12 cellular contexts compared by ENCODE assay signal in genomic region chr13:107531816-107532215, GRCh38.
DNase-seq lines count a peak whose midpoint lies in the region; ATAC-seq and TF ChIP-seq lines count a peak whose summit lies in the region.
"Had no signal": no experiment of that assay in that cellular context is flagged by ENCODE, and none has a peak within 500 bp of the region (broad histone marks: within the 10 kb centered on the region; RNA-seq: fewer than 3 reads in every experiment).

No MANE protein-coding gene starts in this region.

- H3K9me1 ChIP-seq in IMR-90 (ENCODE audit: insufficient read depth, low read length): no peaks in the 10 kb centered on the region; the same call in 1 of the 2 replicates

- no peak overlapping the region for H2AK9ac ChIP-seq in IMR-90 (replicated peaks; ENCODE audit: low read depth, low read length, poor library complexity)

- no peak overlapping the region for H2BK120ac ChIP-seq in IMR-90 (ENCODE audit: low read depth, low read length)

- no peak overlapping the region for H2BK15ac ChIP-seq in IMR-90 (ENCODE audit: low read depth, low read length)

- CTCF ChIA-PET in IMR-90 (lab: Yijun Ruan, JAX): no interaction called here
- CTCF ChIA-PET in PC-9 (lab: Charles Lee): no interaction called here

- intact Hi-C loops in IMR-90 (cut with micrococcal nuclease): no loop called here
- intact Hi-C loops in PC-9 (cut with micrococcal nuclease; ENCODE audit: unreplicated experiment): no loop called here
- intact Hi-C loops in upper lobe of right lung (cut with DNase I): no loop called here
- intact Hi-C loops in ovary (cut with DNase I): no loop called here

- POLR2A ChIA-PET in IMR-90 (lab: Charles Lee; ENCODE audit: unreplicated experiment): no interaction called here
- POLR2A ChIA-PET in PC-9 (lab: Charles Lee; ENCODE audit: unreplicated experiment): no interaction called here

- H4K8ac ChIP-seq in IMR-90 (ENCODE audit: low read depth in 2 of 2, low read length in 2 of 2): no peak overlapping the region

- in situ Hi-C loops in IMR-90 (cut with MboI; ENCODE audit: low sequenced_read_pairs): no loop called here

- no peak for ATAC-seq in IMR-90 (ENCODE audit: low read depth)
- no peak for ATAC-seq in upper lobe of right lung

- H3K56ac ChIP-seq in IMR-90 (ENCODE audit: extremely low read depth, insufficient read depth, low read length): no peak overlapping the region

- H3K27me3 ChIP-seq in IMR-90 (ENCODE audit: control insufficient read depth, insufficient read depth, low read length) (no peaks in the 10 kb centered on the region), PC-9 (ENCODE audit: insufficient read depth, low read depth) (no peaks in the 10 kb centered on the region), suprapubic skin (no peaks in the 10 kb centered on the region), upper lobe of right lung (no peaks in the 10 kb centered on the region), ovary (no peaks in the 10 kb centered on the region)

- peaks cover 12% of the 10 kb centered on the region; the same call in 1 of the 2 replicates for H4K20me1 ChIP-seq in IMR-90 (ENCODE audit: insufficient read depth, low read length)
- H4K20me1 ChIP-seq in PC-9 (ENCODE audit: insufficient read depth): no peaks in the 10 kb centered on the region; the same call in 1 of the 2 replicates

- H3K9me2 ChIP-seq in PC-9 (ENCODE audit: insufficient read depth): no peaks in the 10 kb centered on the region

- dilution Hi-C loops in IMR-90 (cut with HindIII; ENCODE audit: low sequenced_read_pairs, unreplicated experiment): no loop called here

- H2BK5ac ChIP-seq in IMR-90 (ENCODE audit: low read depth, low read length, poor library complexity, severe bottlenecking): no peak overlapping the region

- TF ChIP-seq EP300 in suprapubic skin (IDR thresholded peaks at IDR 0.05) (no peak), ovary (IDR thresholded peaks at IDR 0.05) (no peak)

- WGBS in IMR-90 (ENCODE audit: extremely low coverage in 2 of 2, insufficient read length in 1 of 2), 2 experiments: no CpG with 5 or more reads among the region's 2 CpGs
- WGBS in suprapubic skin: 57% methylated on average over 2 of the region's 2 CpGs
- 35 to 42% (median 41%) methylated on average over 2 of the region's 2 CpGs for WGBS in ovary, 3 donors

- no peak overlapping the region for H3K14ac ChIP-seq in IMR-90 (replicated peaks; ENCODE audit: low read depth, low read length)

- H3K23ac ChIP-seq in IMR-90 (ENCODE audit: low read depth, low read length): peak overlapping the region; percentile 55; the same call in 1 of the 2 replicates

- no peak overlapping the region for H3K18ac ChIP-seq in IMR-90 (ENCODE audit: low read depth, low read length)

- H3K4ac ChIP-seq in IMR-90 (ENCODE audit: low read depth, low read length): no peak overlapping the region

- no peak overlapping the region for H2BK20ac ChIP-seq in IMR-90 (ENCODE audit: low read depth, low read length)

- no peak overlapping the region for H3K4me3 ChIP-seq in IMR-90 (ENCODE audit: insufficient read depth, low read depth, low read length)
- no peak overlapping the region for H3K4me3 ChIP-seq in PC-9
- H3K4me3 ChIP-seq in fibroblast of villous mesenchyme (ENCODE audit: low read depth, low read length): no peak overlapping the region
- no peak overlapping the region for H3K4me3 ChIP-seq in suprapubic skin
- H3K4me3 ChIP-seq in upper lobe of right lung: no peak overlapping the region
- H3K4me3 ChIP-seq in ovary: no peak overlapping the region
- H3K4me3 ChIP-seq: HAP-1 had no signal

- no peak overlapping the region for H2AK5ac ChIP-seq in IMR-90 (ENCODE audit: low read depth, low read length)

- TF ChIP-seq POLR2A in IMR-90 (IDR thresholded peaks at IDR 0.05; ENCODE audit: low read depth, low read length) (no peak), suprapubic skin (IDR thresholded peaks at IDR 0.05) (no peak), ovary (IDR thresholded peaks at IDR 0.05) (no peak)

- H2AFZ ChIP-seq in IMR-90 (replicated peaks; ENCODE audit: low read length, poor library complexity) (no peak overlapping the region), PC-9 (no peak overlapping the region)

- H3K9me3 ChIP-seq in IMR-90 (ENCODE audit: control insufficient read depth, insufficient read depth, low read length): no peaks in the 10 kb centered on the region
- no peaks in the 10 kb centered on the region for H3K9me3 ChIP-seq in PC-9 (ENCODE audit: insufficient read depth, low read depth)
- H3K9me3 ChIP-seq in suprapubic skin: peaks cover 3% of the 10 kb centered on the region
- H3K9me3 ChIP-seq in upper lobe of right lung: no peaks in the 10 kb centered on the region
- no peaks in the 10 kb centered on the region for H3K9me3 ChIP-seq in ovary
- H3K9me3 ChIP-seq: Caco-2, HAP-1 had no signal

- no peak overlapping the region for H4K91ac ChIP-seq in IMR-90 (ENCODE audit: insufficient read depth, low read depth, low read length)

- no peak overlapping the region for H3K9ac ChIP-seq in IMR-90 (ENCODE audit: low read depth, low read length)

- no peak for TF ChIP-seq CTCF in IMR-90 (conservative IDR thresholded peaks at IDR 0.05; ENCODE audit: low read depth, low read length)
- no peak for TF ChIP-seq CTCF in PC-9 (conservative IDR thresholded peaks at IDR 0.05)
- TF ChIP-seq CTCF in fibroblast of villous mesenchyme (IDR thresholded peaks at IDR 0.05; ENCODE audit: insufficient read depth, low read depth, low read length): no peak
- no peak for TF ChIP-seq CTCF in suprapubic skin (IDR thresholded peaks at IDR 0.05)
- no peak for TF ChIP-seq CTCF in upper lobe of right lung (IDR thresholded peaks at IDR 0.05)
- no peak for TF ChIP-seq CTCF in ovary (IDR thresholded peaks at IDR 0.05)

- no peak for TF ChIP-seq RAD21 in IMR-90 (IDR thresholded peaks at IDR 0.05; ENCODE audit: low read length)

- BruUV-seq in IMR-90 (replicated peaks; lab: Mats Ljungman, UMichigan) (no TSS peak), PC-9 (replicated peaks; lab: Mats Ljungman, UMichigan) (no TSS peak)

- no peaks in the 10 kb centered on the region for H3K79me2 ChIP-seq in PC-9 (ENCODE audit: low read depth)

- no peaks in the 10 kb centered on the region for H3K36me3 ChIP-seq in IMR-90 (ENCODE audit: control insufficient read depth, insufficient read depth, low read length)
- H3K36me3 ChIP-seq in PC-9 (ENCODE audit: low read depth): no peaks in the 10 kb centered on the region
- H3K36me3 ChIP-seq in suprapubic skin: no peaks in the 10 kb centered on the region
- no peaks in the 10 kb centered on the region for H3K36me3 ChIP-seq in upper lobe of right lung
- no peaks in the 10 kb centered on the region for H3K36me3 ChIP-seq in ovary
- H3K36me3 ChIP-seq: HAP-1 had no signal

- DNase-seq in IMR-90 (no peak), PC-9 (peak in 1 of 2 experiments; percentile 81), fibroblast of villous mesenchyme (ENCODE audit: low read depth) (peak; percentile 44), NCI-H1092 (lab: John Stamatoyannopoulos, UW) (no peak), suprapubic skin (ENCODE audit: low spot score in 2 of 2) (no peak), upper lobe of right lung (no peak), ovary (no peak)
- DNase-seq: ACHN; Caco-2; CD4-positive, alpha-beta T cell had no signal

- H3K4me2 ChIP-seq in IMR-90 (ENCODE audit: low read depth, low read length) (no peak overlapping the region), PC-9 (peak overlapping the region; percentile 37)

- H3K27ac ChIP-seq in IMR-90 (ENCODE audit: insufficient read depth, low read length): no peak overlapping the region
- H3K27ac ChIP-seq in PC-9: no peak overlapping the region
- no peak overlapping the region for H3K27ac ChIP-seq in suprapubic skin
- H3K27ac ChIP-seq in upper lobe of right lung: no peak overlapping the region
- H3K27ac ChIP-seq in ovary: no peak overlapping the region
- H3K27ac ChIP-seq: C4-2B had no signal

- H3K4me1 ChIP-seq in IMR-90 (ENCODE audit: control insufficient read depth, insufficient read depth, low read length) (peaks cover 2% of the 10 kb centered on the region), PC-9 (replicated peaks; ENCODE audit: insufficient read depth) (peaks cover 11% of the 10 kb centered on the region), suprapubic skin (no peaks in the 10 kb centered on the region), upper lobe of right lung (no peaks in the 10 kb centered on the region), ovary (ENCODE audit: insufficient read depth) (no peaks in the 10 kb centered on the region)
- H3K4me1 ChIP-seq: Caco-2, HAP-1 had no signal

- H3K79me1 ChIP-seq in IMR-90 (ENCODE audit: low read depth in 1 of 2, low read length in 2 of 2): peaks cover 25 to 41% of the 10 kb centered on the region in 2 experiments

- H3F3A ChIP-seq in PC-9 (ENCODE audit: insufficient read depth, low read depth): no peaks in the 10 kb centered on the region

- H4K5ac ChIP-seq in IMR-90 (ENCODE audit: low read depth, low read length): no peak overlapping the region

TF ChIP-seq in IMR-90, 13 proteins besides CTCF, POLR2A, EP300 and RAD21 (continues in another document):
- TF ChIP-seq NFE2L2 (IDR thresholded peaks at IDR 0.05; ENCODE audit: low read depth, low read length) (no peak), FOS (IDR thresholded peaks at IDR 0.05; ENCODE audit: low read depth, low read length) (no peak), ELK1 (IDR thresholded peaks at IDR 0.05; ENCODE audit: borderline replicate concordance, low read depth, low read length) (no peak), MAFK (IDR thresholded peaks at IDR 0.05; ENCODE audit: low read depth, low read length) (no peak), BHLHE40 (IDR thresholded peaks at IDR 0.05; ENCODE audit: low read depth, low read length) (no peak), RCOR1 (IDR thresholded peaks at IDR 0.05; ENCODE audit: insufficient replicate concordance, low read length) (no peak), USF2 (IDR thresholded peaks at IDR 0.05; ENCODE audit: low read depth, low read length) (no peak), CEBPB (IDR thresholded peaks at IDR 0.05; ENCODE audit: low read depth, low read length) (no peak), MAZ (IDR thresholded peaks at IDR 0.05; ENCODE audit: borderline replicate concordance, low read depth, low read length) (no peak)
